ENCODE assay signal across 8 cellular contexts in the genomic region with DNA sequence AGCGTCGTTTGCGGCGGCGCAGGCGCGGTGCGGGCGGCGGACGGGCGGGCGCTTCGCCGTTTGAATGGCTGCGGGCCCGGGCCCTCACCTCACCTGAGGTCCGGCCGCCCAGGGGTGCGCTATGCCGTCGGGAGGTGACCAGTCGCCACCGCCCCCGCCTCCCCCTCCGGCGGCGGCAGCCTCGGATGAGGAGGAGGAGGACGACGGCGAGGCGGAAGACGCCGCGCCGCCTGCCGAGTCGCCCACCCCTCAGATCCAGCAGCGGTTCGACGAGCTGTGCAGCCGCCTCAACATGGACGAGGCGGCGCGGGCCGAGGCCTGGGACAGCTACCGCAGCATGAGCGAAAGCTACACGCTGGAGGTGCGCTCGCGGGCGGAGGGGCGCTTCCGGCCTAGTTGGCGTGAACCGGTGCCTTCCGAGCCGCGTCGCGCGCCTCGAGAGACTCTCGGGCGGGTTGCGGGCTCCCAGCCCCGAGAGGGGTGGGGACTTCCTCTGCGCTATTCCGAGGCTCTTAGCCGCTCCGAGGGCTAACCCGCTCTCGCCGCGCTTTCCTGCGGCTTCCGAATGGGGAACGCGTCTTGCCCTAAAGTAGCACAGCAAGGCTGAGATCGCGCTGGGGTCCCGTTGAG. TPM values are rescaled to one million over a fixed set of nuclear protein-coding genes. Genes with fewer than 3 reads are reported as not detected.
DNase-seq lines count a peak whose midpoint lies in the region; ATAC-seq lines count a peak whose summit lies in the region.

A gene with protein sequence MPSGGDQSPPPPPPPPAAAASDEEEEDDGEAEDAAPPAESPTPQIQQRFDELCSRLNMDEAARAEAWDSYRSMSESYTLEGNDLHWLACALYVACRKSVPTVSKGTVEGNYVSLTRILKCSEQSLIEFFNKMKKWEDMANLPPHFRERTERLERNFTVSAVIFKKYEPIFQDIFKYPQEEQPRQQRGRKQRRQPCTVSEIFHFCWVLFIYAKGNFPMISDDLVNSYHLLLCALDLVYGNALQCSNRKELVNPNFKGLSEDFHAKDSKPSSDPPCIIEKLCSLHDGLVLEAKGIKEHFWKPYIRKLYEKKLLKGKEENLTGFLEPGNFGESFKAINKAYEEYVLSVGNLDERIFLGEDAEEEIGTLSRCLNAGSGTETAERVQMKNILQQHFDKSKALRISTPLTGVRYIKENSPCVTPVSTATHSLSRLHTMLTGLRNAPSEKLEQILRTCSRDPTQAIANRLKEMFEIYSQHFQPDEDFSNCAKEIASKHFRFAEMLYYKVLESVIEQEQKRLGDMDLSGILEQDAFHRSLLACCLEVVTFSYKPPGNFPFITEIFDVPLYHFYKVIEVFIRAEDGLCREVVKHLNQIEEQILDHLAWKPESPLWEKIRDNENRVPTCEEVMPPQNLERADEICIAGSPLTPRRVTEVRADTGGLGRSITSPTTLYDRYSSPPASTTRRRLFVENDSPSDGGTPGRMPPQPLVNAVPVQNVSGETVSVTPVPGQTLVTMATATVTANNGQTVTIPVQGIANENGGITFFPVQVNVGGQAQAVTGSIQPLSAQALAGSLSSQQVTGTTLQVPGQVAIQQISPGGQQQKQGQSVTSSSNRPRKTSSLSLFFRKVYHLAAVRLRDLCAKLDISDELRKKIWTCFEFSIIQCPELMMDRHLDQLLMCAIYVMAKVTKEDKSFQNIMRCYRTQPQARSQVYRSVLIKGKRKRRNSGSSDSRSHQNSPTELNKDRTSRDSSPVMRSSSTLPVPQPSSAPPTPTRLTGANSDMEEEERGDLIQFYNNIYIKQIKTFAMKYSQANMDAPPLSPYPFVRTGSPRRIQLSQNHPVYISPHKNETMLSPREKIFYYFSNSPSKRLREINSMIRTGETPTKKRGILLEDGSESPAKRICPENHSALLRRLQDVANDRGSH (plus strand): TSS at position 36 of the 630 bp plus-strand sequence. CDS start 86 bp downstream, at position 122.

- peak; percentile 87 for ATAC-seq in HG02759 (IDR thresholded peaks at IDR 0.05; ENCODE audit: unreplicated experiment)

- DNase-seq in NCI-H2171 treated with DMSO at 0.1 percent for 48 hours (lab: John Stamatoyannopoulos, UW): peak; percentile 73
- no peak for DNase-seq in NCI-H2171 (lab: John Stamatoyannopoulos, UW)
- DNase-seq in NCI-H146 treated with DMSO at 0.1 percent for 48 hours (lab: John Stamatoyannopoulos, UW; ENCODE audit: unreplicated experiment): peak; percentile 46
- peak; percentile 84 for DNase-seq in activated CD4-positive, CD25-positive, alpha-beta regulatory T cell treated with anti-CD3 and anti-CD28 coated beads, Interleukin-2, amount 50 U/mL, for 72 hours
- DNase-seq in cerebellum (ENCODE audit: low spot score): peak; percentile 86
- peak; percentile 84 to 85 for DNase-seq in stimulated activated CD4-positive, alpha-beta T cell treated with anti-CD3 and anti-CD28 coated beads, Interleukin-2, amount 100 ng/mL, for 24 hours

- no peaks in the 10 kb centered on the region for H3K27me3 ChIP-seq in layer of hippocampus (ENCODE audit: control insufficient read depth, insufficient read depth, low read length)

- H3K27ac ChIP-seq in layer of hippocampus (ENCODE audit: low read depth, low read length): peak within 1 kb of the TSS; percentile 95

RNA-seq across cellular contexts. Expression of the gene that starts here (rescaled TPM):
- 106 TPM for total RNA-seq in cerebellum
